In genomic region chr2:10039658-10040410, GRCh38 we compare ENCODE assay signal across 14 cellular contexts. TPM values are rescaled to one million over a fixed set of nuclear protein-coding genes. Genes with fewer than 3 reads are reported as not detected.
A peak's percentile ranks its signal among the peaks of the same experiment; 100 is the strongest.
DNase-seq lines count a peak whose midpoint lies in the region; ATAC-seq and TF ChIP-seq lines count a peak whose summit lies in the region.
"Had no signal": no experiment of that assay in that cellular context is flagged by ENCODE, and none has a peak within 500 bp of the region (broad histone marks: within the 10 kb centered on the region; RNA-seq: fewer than 3 reads in every experiment).

No MANE protein-coding gene starts in this region.

- no peaks in the 10 kb centered on the region for H3K9me3 ChIP-seq in aorta (ENCODE audit: control insufficient read depth, low read length)
- H3K9me3 ChIP-seq: tibial artery had no signal

- ATAC-seq in Right ventricle myocardium inferior, result no peak
- ATAC-seq in left cardiac atrium, result no peak
- no peak for ATAC-seq in aorta (ENCODE audit: low FRiP score)
- no peak for ATAC-seq in GM19455 (IDR thresholded peaks at IDR 0.05; ENCODE audit: unreplicated experiment)
- ATAC-seq in GM21825 (IDR thresholded peaks at IDR 0.05; ENCODE audit: unreplicated experiment), result no peak
- ATAC-seq: A549 had no signal

- no peak overlapping the region for H3K27ac Mint-ChIP-seq in neural crest cell (ENCODE audit: unreplicated experiment)

- H3K4me1 ChIP-seq in aorta (ENCODE audit: control insufficient read depth in 1 of 2, insufficient read depth in 2 of 2, low read length in 2 of 2), result no peaks in the 10 kb centered on the region

- peak; percentile 81 for DNase-seq in Right ventricle myocardium inferior (ENCODE audit: missing footprints)
- DNase-seq in left cardiac atrium, result no peak
- peak; percentile 55 for DNase-seq in fibroblast of mammary gland (ENCODE audit: low read depth)
- no peak for DNase-seq in neural crest cell (ENCODE audit: low read depth, low spot score)
- peak; percentile 67 to 81 for DNase-seq in aorta
- no peak for DNase-seq in CD1c-positive myeloid dendritic cell (ENCODE audit: extremely low spot score)
- DNase-seq: activated CD4-positive, alpha-beta T cell treated with anti-CD3 and anti-CD28 coated beads for 48 hours; KBM-7; NCI-H2107 had no signal

- intact Hi-C loops in Right ventricle myocardium inferior (cut with DNase I) (loop anchor here (5.0 to 10.0 kb wide), 3 partner anchors 48 to 485 kb away; partner anchors contain the start of gene ADAM17), left cardiac atrium (cut with DNase I) (loop anchor here in 1 of 2 donors (5.0 kb wide), 1 partner anchor 43 kb away; no protein-coding TSS in a partner anchor), aorta (cut with DNase I) (no loop called here)

- H3K4me3 Mint-ChIP-seq in neural crest cell, result peak overlapping the region; percentile 54

- no peaks in the 10 kb centered on the region for H3K36me3 ChIP-seq in aorta (ENCODE audit: control insufficient read depth in 1 of 2, insufficient read depth in 2 of 2, low read length in 1 of 2)
- H3K36me3 ChIP-seq: tibial artery had no signal

- H3K27me3 Mint-ChIP-seq in neural crest cell (ENCODE audit: low read depth), result peaks cover 23% of the 10 kb centered on the region

- H3K27me3 ChIP-seq in aorta (ENCODE audit: control insufficient read depth in 1 of 2, insufficient read depth in 2 of 2, low read length in 1 of 2), result no peaks in the 10 kb centered on the region
- H3K27me3 ChIP-seq: tibial artery had no signal

- WGBS in aorta, 2 donors, result 53 to 68% methylated on average over 16 of the region's 16 CpGs

- H3K27ac ChIP-seq in aorta (ENCODE audit: low read depth in 1 of 2, low read length in 2 of 2), result no peak overlapping the region
- H3K27ac ChIP-seq: A549, tibial artery had no signal

- H3K4me3 ChIP-seq in fibroblast of mammary gland (ENCODE audit: control insufficient read depth, low read depth, low read length) (no peak overlapping the region), aorta (ENCODE audit: low read length in 2 of 2) (no peak overlapping the region)
- H3K4me3 ChIP-seq: A549, tibial artery had no signal

- TF ChIP-seq CTCF in fibroblast of mammary gland (conservative IDR thresholded peaks at IDR 0.05; ENCODE audit: control insufficient read depth, insufficient read depth, low read depth, low read length) (no peak), neural crest cell (conservative IDR thresholded peaks at IDR 0.05) (no peak)

- H3K36me3 Mint-ChIP-seq in neural crest cell (ENCODE audit: low read depth), result no peaks in the 10 kb centered on the region

- H3K4me1 Mint-ChIP-seq in neural crest cell, result peaks cover 14% of the 10 kb centered on the region

- H3K9me3 Mint-ChIP-seq in neural crest cell, result no peaks in the 10 kb centered on the region

RNA-seq across cellular contexts. Expression of gene KLF11, which starts 3.5 kb away (rescaled TPM):
- 28.2 TPM for total RNA-seq in Right ventricle myocardium inferior
- total RNA-seq in left cardiac atrium, result 10 to 100 TPM; 21.7 to 32.0 TPM
- 8.2 and 8.5 TPM in 2 replicates for total RNA-seq in neural crest cell
- 10 to 100 TPM; 30.7 to 33.6 TPM for total RNA-seq in aorta
- 10 to 100 TPM in 1 of 2 donors, 1 to 10 TPM in 1; 7.8 to 10.2 TPM for polyA plus RNA-seq in aorta

RNA-seq across cellular contexts. Expression of gene CYS1, which starts 40.4 kb away (rescaled TPM):
- total RNA-seq in Right ventricle myocardium inferior (3.2 TPM), left cardiac atrium (1 to 10 TPM; 3.5 to 4.1 TPM), neural crest cell (not detected in 2 replicates), aorta (10 to 100 TPM; 11.4 to 13.9 TPM)
- 10 to 100 TPM; 14.7 to 16.4 TPM for polyA plus RNA-seq in aorta
- total RNA-seq: lung microvascular endothelial cell had no signal

Comparison
In these comparisons a context has a peak if more than half of its experiments do, and no peak if none do; other contexts are left out.
1. DNase-seq: peak in Right ventricle myocardium inferior (single experiment), fibroblast of mammary gland (single experiment) and aorta (2 of 2); none in left cardiac atrium (single experiment), neural crest cell (single experiment) and CD1c-positive myeloid dendritic cell (single experiment).